ENCODE assay signal across 26 cellular contexts in genomic region chrX:37854748-37855147, GRCh38.
"Had no signal": no experiment of that assay in that cellular context is flagged by ENCODE, and none has a peak within 500 bp of the region (broad histone marks: within the 10 kb centered on the region; RNA-seq: fewer than 3 reads in every experiment).

No MANE protein-coding gene starts in this region.

- H3K4me3 ChIP-seq: left lung, lower lobe of right lung, neural progenitor cell, ovary, right atrium auricular region, right lobe of liver, smooth muscle cell, tibial nerve, uterus had no signal

- H3K9me3 ChIP-seq: left lung, lower lobe of right lung, neutrophil, ovary, right atrium auricular region, right lobe of liver, tibial nerve, uterus had no signal

- H3K27ac ChIP-seq: left lung, lower lobe of right lung, neural progenitor cell, neutrophil, ovary, right atrium auricular region, right lobe of liver, tibial nerve, uterus had no signal

- H3K9ac ChIP-seq: neural progenitor cell had no signal

- H3K36me3 ChIP-seq: left lung, lower lobe of right lung, neural progenitor cell, neutrophil, ovary, right atrium auricular region, right lobe of liver, tibial nerve, uterus had no signal

- H3K4me2 ChIP-seq: neural progenitor cell, smooth muscle cell had no signal

- H3K27me3 ChIP-seq: left lung, neural progenitor cell, neutrophil, ovary, right atrium auricular region, right lobe of liver, uterus had no signal

- DNase-seq: immature natural killer cell; kidney; left colon; left lung; lower lobe of right lung; mesendoderm; naive B cell; natural killer cell; nephron progenitor cell; occipital lobe; ovary; right lobe of liver; stimulated activated CD4-positive, alpha-beta T cell treated with anti-CD3 and anti-CD28 coated beads, Interleukin-1b, Interleukin-23, amount 100 ng/mL, for 48 hours; stimulated activated CD4-positive, alpha-beta T cell treated with anti-CD3 and anti-CD28 coated beads, Interleukin-2, amount 100 ng/mL, for 48 hours; stimulated activated CD4-positive, alpha-beta T cell treated with anti-CD3 and anti-CD28 coated beads, Interleukin-4, amount 100 ng/mL, for 4 hours; stimulated activated CD8-positive, alpha-beta memory T cell treated with anti-CD3 and anti-CD28 coated beads, Interleukin-4, amount 100 ng/mL, for 48 hours; stimulated activated naive CD4-positive, alpha-beta T cell treated with Interleukin-2 at 50 U/mL for 16 hours; stimulated activated naive CD8-positive, alpha-beta T cell treated with anti-CD3 and anti-CD28 coated beads, Interleukin-15, amount 100 ng/mL, for 72 hours; substantia nigra; uterus had no signal

- ATAC-seq: left colon; left lung; lower lobe of right lung; natural killer cell; right lobe of liver; stimulated activated memory B cell treated with anti-CD40 and anti-IgM and Interleukin-4, amounts not matched to agents 10 μg/mL and 1 μg/mL and 100 μg/mL, for 72 hours; stimulated activated naive CD8-positive, alpha-beta T cell treated with anti-CD3 and anti-CD28 coated beads, Interleukin-15, amount 100 ng/mL, for 72 hours had no signal

- H3K4me1 ChIP-seq: left lung, lower lobe of right lung, neural progenitor cell, right atrium auricular region, right lobe of liver, tibial nerve, uterus had no signal

- H2AFZ ChIP-seq: neural progenitor cell had no signal
